ENCODE assay signal across 8 cellular contexts in the genomic region with DNA sequence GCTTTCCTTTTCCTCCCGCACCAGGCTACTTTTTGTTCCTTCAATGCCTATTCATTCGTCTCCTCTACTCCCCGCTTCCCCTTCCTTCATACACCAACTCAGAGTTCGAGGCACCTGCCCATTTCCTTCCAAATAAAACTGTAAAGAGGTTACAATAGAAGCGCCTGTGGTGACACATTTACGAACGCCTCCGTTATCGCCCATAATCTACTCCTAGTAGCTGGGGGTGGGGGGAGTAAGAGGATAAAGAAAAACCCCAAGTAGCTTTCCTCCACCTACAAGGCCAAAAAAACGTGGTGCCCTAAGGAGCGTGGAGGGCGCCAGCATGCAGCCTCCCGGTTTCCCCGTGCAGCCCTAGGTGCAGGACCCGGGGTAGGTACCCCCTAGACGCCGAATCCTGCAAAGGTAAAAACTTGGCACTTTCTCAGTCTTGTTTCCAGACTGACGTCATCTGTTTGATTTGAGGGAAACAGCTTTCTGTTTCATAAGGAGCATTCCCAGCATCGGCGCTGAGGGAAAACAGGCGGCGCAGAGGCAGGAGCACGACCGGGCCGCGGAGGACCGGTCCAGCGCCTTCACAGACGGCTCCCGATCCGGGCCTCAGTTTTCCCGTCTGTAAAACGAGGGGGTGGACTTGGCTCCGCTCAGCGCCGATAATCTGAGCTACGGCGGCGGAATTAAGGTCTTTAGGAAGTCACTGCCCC. TPM values are rescaled to one million over a fixed set of nuclear protein-coding genes. Genes with fewer than 3 reads are reported as not detected.
DNase-seq lines count a peak whose midpoint lies in the region; ATAC-seq, FAIRE-seq and TF ChIP-seq lines count a peak whose summit lies in the region.

No MANE protein-coding gene starts in this region.

- POLR2A ChIA-PET in HEK293T (lab: Yijun Ruan, JAX), result interaction anchor here (0.6 to 2.9 kb wide), 16 partner anchors 9 to 245 kb away, joined by 3 to 24 read pairs (median 4); partner anchors contain the start of genes EIF4EBP2 and TYSND1
- POLR2A ChIA-PET in GM12878 (lab: Charles Lee), result interaction anchor here (0.6 to 4.3 kb wide), 20 partner anchors 9 to 949 kb away, joined by 3 to 24 read pairs (median 4); partner anchors contain the start of genes SAR1A and TYSND1

- peak overlapping the region; percentile 76 for H3K27ac ChIP-seq in GM12878 (ENCODE audit: control insufficient read depth, insufficient read depth)
- peak overlapping the region; percentile 81 for H3K27ac ChIP-seq in skeletal muscle tissue (ENCODE audit: low read depth, low read length)

- ATAC-seq in SK-N-SH treated with all-trans-retinoic acid at 6 μM for 48 hours (peak; percentile 58), GM12878 (peak; percentile 18), GM18517 (IDR thresholded peaks at IDR 0.05; ENCODE audit: unreplicated experiment) (no peak)

- no peak for TF ChIP-seq RAD21 in GM12878 (IDR thresholded peaks at IDR 0.05; ENCODE audit: insufficient read depth, low read depth, low read length)

- SMC1A ChIA-PET in GM12878 (lab: Charles Lee; ENCODE audit: uncharacterized antibody, unreplicated experiment), result interaction anchor here (0.6 to 3.5 kb wide), 19 partner anchors 9 to 140 kb away, joined by 3 to 48 read pairs (median 6); no protein-coding TSS in a partner anchor

- H4K20me1 ChIP-seq in GM12878 (ENCODE audit: control insufficient read depth, insufficient read depth), result no peaks in the 10 kb centered on the region

- H3K36me3 ChIP-seq in GM12878 (ENCODE audit: control insufficient read depth in 2 of 2, insufficient read depth in 2 of 2, low read length in 1 of 2) (peaks cover 0 to 15% of the 10 kb centered on the region in 2 experiments; a peak in 3 of 4 replicates), iPS-15b (ENCODE audit: control insufficient read depth, insufficient read depth, low read length) (no peaks in the 10 kb centered on the region), skeletal muscle tissue (ENCODE audit: control insufficient read depth in 3 of 3, insufficient read depth in 3 of 3, low read length in 3 of 3) (peaks cover 0 to 6% (median 6%) of the 10 kb centered on the region in 3 donors)

- DNase-seq in AML-193 (lab: John Stamatoyannopoulos, UW) (peak; percentile 21 to 43), HEK293T (ENCODE audit: extremely low spot score) (peak; percentile 26), GM12878 (ENCODE audit: low read depth, low spot score) (no peak), NCI-H1048 (lab: John Stamatoyannopoulos, UW) (no peak)

- FAIRE-seq in GM12878 (lab: Jason Lieb, UNC), result peak; percentile 31

- no peaks in the 10 kb centered on the region for H3K9me3 ChIP-seq in GM12878 (replicated peaks; ENCODE audit: control insufficient read depth, insufficient read depth, low read length)
- H3K9me3 ChIP-seq in iPS-15b (ENCODE audit: control insufficient read depth, insufficient read depth, low read length), result no peaks in the 10 kb centered on the region
- H3K9me3 ChIP-seq in skeletal muscle tissue (ENCODE audit: control insufficient read depth in 3 of 3, low read length in 3 of 3), result no peaks in the 10 kb centered on the region

- in situ Hi-C loops in GM12878 (cut with MboI), result no loop called here

- no peak for TF ChIP-seq POLR2A in GM12878 (IDR thresholded peaks at IDR 0.05; ENCODE audit: low read depth, low read length)

- CTCF ChIA-PET in HEK293T (lab: Yijun Ruan, JAX), result interaction anchor here (0.6 to 2.7 kb wide), 4 partner anchors 10 to 132 kb away, joined by 3 to 13 read pairs (median 4); no protein-coding TSS in a partner anchor
- CTCF ChIA-PET in GM12878 (lab: Yijun Ruan, JAX), result interaction anchor here (0.6 to 4.3 kb wide), 15 partner anchors 9 to 132 kb away, joined by 3 to 56 read pairs (median 6); partner anchors contain the start of gene TYSND1

- H3K27me3 ChIP-seq in GM12878 (replicated peaks in 1 of 2; ENCODE audit: control insufficient read depth in 2 of 2, insufficient read depth in 2 of 2, low read length in 1 of 2), result no peaks in the 10 kb centered on the region
- H3K27me3 ChIP-seq in iPS-15b (ENCODE audit: control insufficient read depth, insufficient read depth, low read length), result no peaks in the 10 kb centered on the region
- H3K27me3 ChIP-seq in skeletal muscle tissue (ENCODE audit: control insufficient read depth in 3 of 3, insufficient read depth in 3 of 3, low read length in 3 of 3), result no peaks in the 10 kb centered on the region

- H3K4me1 ChIP-seq in GM12878 (ENCODE audit: control insufficient read depth, insufficient read depth, low read length) (no peaks in the 10 kb centered on the region), iPS-15b (ENCODE audit: control insufficient read depth, insufficient read depth, low read length) (no peaks in the 10 kb centered on the region), skeletal muscle tissue (ENCODE audit: control insufficient read depth in 3 of 3, insufficient read depth in 3 of 3, low read length in 3 of 3) (peaks cover 11 to 17% (median 13%) of the 10 kb centered on the region in 3 donors)

- H3K9ac ChIP-seq in GM12878 (ENCODE audit: control insufficient read depth, insufficient read depth, low read length), result peak overlapping the region; percentile 90
- H3K9ac ChIP-seq in iPS-15b (ENCODE audit: low read depth, low read length), result peak overlapping the region; percentile 40
- peak overlapping the region; percentile 76 to 87 (median 86) for H3K9ac ChIP-seq in skeletal muscle tissue (ENCODE audit: low read depth in 1 of 3, low read length in 3 of 3)

- H3K4me2 ChIP-seq in GM12878 (ENCODE audit: control insufficient read depth, insufficient read depth), result peak overlapping the region; percentile 80

- intact Hi-C loops in GM12878 (cut with micrococcal nuclease; ENCODE audit: unreplicated experiment), result loop anchor here (5.0 kb wide), 1 partner anchor 40 kb away; no protein-coding TSS in a partner anchor

- no TSS peak for BruUV-seq in GM12878 (replicated peaks; lab: Mats Ljungman, UMichigan)

- no peak for TF ChIP-seq CTCF in GM12878 (IDR thresholded peaks at IDR 0.05 in 2 of 3, conservative IDR thresholded peaks at IDR 0.05 in 1 of 3; ENCODE audit: control insufficient read depth in 2 of 3, extremely low read depth in 1 of 3, insufficient read depth in 1 of 3, low read depth in 3 of 3, low read length in 3 of 3)

- no peak for TF ChIP-seq EP300 in GM12878 (IDR thresholded peaks at IDR 0.05; ENCODE audit: borderline replicate concordance in 1 of 2, control insufficient read depth in 1 of 2, low read depth in 2 of 2, low read length in 2 of 2)

- RAD21 ChIA-PET in GM12878 (lab: Charles Lee; ENCODE audit: unreplicated experiment), result interaction anchor here (1.0 to 18.9 kb wide), 8 partner anchors 10 to 129 kb away, joined by 3 to 675 read pairs (median 10); partner anchors contain the start of gene TYSND1

- H3K79me2 ChIP-seq in GM12878 (ENCODE audit: control insufficient read depth, insufficient read depth, low read length), result peaks cover 59% of the 10 kb centered on the region

- H3K4me3 ChIP-seq in GM12878, result peak overlapping the region; percentile 93
- H3K4me3 ChIP-seq in iPS-15b (ENCODE audit: low read depth, low read length), result peak overlapping the region; percentile 81
- peak overlapping the region; percentile 79 to 85 (median 84) for H3K4me3 ChIP-seq in skeletal muscle tissue (ENCODE audit: low read length in 3 of 3)

- 2% methylated on average over 39 of the region's 39 CpGs for WGBS in GM12878 (ENCODE audit: insufficient coverage, insufficient replicate concordance, low lambda C conversion rate, missing lambda C conversion rate)

- H2AFZ ChIP-seq in GM12878 (ENCODE audit: control insufficient read depth, low read depth, low read length), result peak overlapping the region; percentile 57

TF ChIP-seq in SK-N-SH treated with all-trans-retinoic acid at 6 μM for 48 hours, 23 proteins besides CTCF, POLR2A, EP300 and RAD21 (continues in another document):
- TF ChIP-seq CSDC2 (CRISPR knock-in tag; IDR thresholded peaks at IDR 0.05) (no peak), ISL1 (CRISPR knock-in tag; IDR thresholded peaks at IDR 0.05) (no peak)

RNA-seq across cellular contexts. Expression of gene PPA1, which starts 0.9 kb away (rescaled TPM):
- 131 and 145 TPM in 2 replicates for total RNA-seq in GM12878 (2013; cell fraction: nucleolus; rRNA removed)
- total RNA-seq in GM12878 (2014; rRNA removed) (297 and 344 TPM in 2 replicates), GM12878 (2014; rRNA removed; fragmentation: Illumina TruSeq; extraction: Trizol) (334 and 338 TPM in 2 replicates), GM12878 (2021) (254 and 260 TPM in 2 replicates), skeletal muscle tissue (59.5 TPM)
- 197 TPM for polyA plus RNA-seq in GM12878 (2011; ENCODE audit: low read depth)
- polyA plus RNA-seq in GM12878 (2011; rRNA removed) (452 and 655 TPM in 2 replicates), GM12878 (2014; fragmentation: Illumina TruSeq; extraction: Trizol) (296 and 362 TPM in 2 replicates), GM12878 (2014; fragmentation: Nextera tagmentation; extraction: Ambion mirVana) (100 to 1,000 TPM; 224 to 386 TPM), GM12878 (2014; rRNA removed) (346 and 396 TPM in 2 replicates), GM12878 (2016; fragmentation: Nextera tagmentation; extraction: Ambion mirVana) (100 to 1,000 TPM; 353 to 365 TPM)
- polyA plus RNA-seq in GM12878 (2011; cell fraction: cytosol; rRNA removed), result 191 and 218 TPM in 2 replicates
- polyA plus RNA-seq in GM12878 (2011; cell fraction: nucleus; rRNA removed), result 159 and 213 TPM in 2 replicates
- polyA plus RNA-seq in GM12878 (2012), result 207 and 266 TPM in 2 replicates
- polyA minus RNA-seq in GM12878 (2011; rRNA and poly(A)+ RNA removed), result 181 and 246 TPM in 2 replicates
- 70.8 and 76.2 TPM in 2 replicates for polyA minus RNA-seq in GM12878 (2011; cell fraction: cytosol; rRNA and poly(A)+ RNA removed)
- polyA minus RNA-seq in GM12878 (2011; cell fraction: nucleus; rRNA and poly(A)+ RNA removed), result 44.1 and 89.6 TPM in 2 replicates

RNA-seq across cellular contexts. Expression of gene NPFFR1, which starts 51.5 kb away (rescaled TPM):
- total RNA-seq in GM12878 (2013; cell fraction: nucleolus; rRNA removed), result 0.06 and 0.07 TPM in 2 replicates
- total RNA-seq in GM12878 (2014; rRNA removed) (not detected in 2 replicates), GM12878 (2014; rRNA removed; fragmentation: Illumina TruSeq; extraction: Trizol) (not detected in 2 replicates), GM12878 (2021) (not detected in 2 replicates), skeletal muscle tissue (under 0.01 TPM)
- polyA plus RNA-seq in GM12878 (2011; ENCODE audit: low read depth), result not detected
- polyA plus RNA-seq in GM12878 (2011; rRNA removed) (0.01 TPM in 1 of 2 replicates, not detected in the other), GM12878 (2014; fragmentation: Illumina TruSeq; extraction: Trizol) (not detected in 2 replicates), GM12878 (2014; fragmentation: Nextera tagmentation; extraction: Ambion mirVana) (not detected), GM12878 (2014; rRNA removed) (not detected in 2 replicates), GM12878 (2016; fragmentation: Nextera tagmentation; extraction: Ambion mirVana) (under 1 TPM in 1 of 2 experiments, not detected in 1; 0.03 TPM)
- polyA plus RNA-seq in GM12878 (2011; cell fraction: cytosol; rRNA removed), result not detected in 2 replicates
- polyA plus RNA-seq in GM12878 (2011; cell fraction: nucleus; rRNA removed), result 0.01 TPM in 1 of 2 replicates, not detected in the other
- polyA plus RNA-seq in GM12878 (2012), result not detected in 2 replicates
- not detected in 2 replicates for polyA minus RNA-seq in GM12878 (2011; rRNA and poly(A)+ RNA removed)
- not detected in 2 replicates for polyA minus RNA-seq in GM12878 (2011; cell fraction: cytosol; rRNA and poly(A)+ RNA removed)
- not detected in 2 replicates for polyA minus RNA-seq in GM12878 (2011; cell fraction: nucleus; rRNA and poly(A)+ RNA removed)

Comparison
In these comparisons a context has a peak if more than half of its experiments do, and no peak if none do; other contexts are left out.
1. DNase-seq: peak in AML-193 (2 of 2) and HEK293T (single experiment); none in GM12878 (single experiment) and NCI-H1048 (single experiment).
2. H3K9ac ChIP-seq: peak in every context shown above with its lines; median percentile 90 in GM12878; 86 in skeletal muscle tissue; 40 in iPS-15b.
3. Peak in every context shown above with its lines, with median percentiles within 50 percentile points of each other: H3K4me3 ChIP-seq.